In the genomic region with DNA sequence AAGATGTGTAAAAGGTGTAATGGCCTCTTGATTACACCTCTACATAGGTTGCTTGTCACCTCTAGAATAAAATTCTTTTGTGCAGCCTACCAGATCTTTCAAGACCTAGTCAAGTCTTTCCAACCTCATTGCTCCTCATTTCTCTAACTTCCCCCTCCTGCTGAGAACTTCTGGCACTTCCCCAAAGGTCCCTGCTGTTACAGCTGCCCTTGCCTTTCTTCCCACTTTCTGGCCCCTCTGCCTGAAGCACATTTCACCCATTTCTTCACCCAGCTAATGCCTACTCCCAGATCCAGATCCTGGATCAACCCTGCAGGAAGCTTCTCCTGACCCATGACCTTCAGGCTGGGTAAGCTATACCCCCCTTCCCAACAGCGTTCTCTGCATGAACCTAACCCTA, we compare ENCODE assay signal across 24 cellular contexts. TPM values are rescaled to one million over a fixed set of nuclear protein-coding genes. Genes with fewer than 3 reads are reported as not detected.
DNase-seq lines count a peak whose midpoint lies in the region; ATAC-seq, FAIRE-seq and TF ChIP-seq lines count a peak whose summit lies in the region.
"Had no signal": no experiment of that assay in that cellular context is flagged by ENCODE, and none has a peak within 500 bp of the region (broad histone marks: within the 10 kb centered on the region; RNA-seq: fewer than 3 reads in every experiment).

No MANE protein-coding gene starts in this region.

- H3K9me3 Mint-ChIP-seq in T-helper 1 cell treated with Interleukin-12 subunit alpha and Interleukin-12 subunit beta and Interleukin-4 antibody, amounts not matched to agents 30 μg/mL and 1 μg/mL, for 36 hours: no peaks in the 10 kb centered on the region
- no peaks in the 10 kb centered on the region for H3K9me3 Mint-ChIP-seq in stimulated activated memory B cell treated with anti-CD40 and anti-IgM and Interleukin-4, amounts not matched to agents 10 μg/mL and 1 μg/mL and 100 μg/mL, for 72 hours
- no peaks in the 10 kb centered on the region for H3K9me3 Mint-ChIP-seq in Calu3 (ENCODE audit: low read depth, unreplicated experiment)
- H3K9me3 Mint-ChIP-seq: T-cell had no signal

- peak overlapping the region; percentile 1 for H3K4me3 Mint-ChIP-seq in T-helper 1 cell treated with Interleukin-12 subunit alpha and Interleukin-12 subunit beta and Interleukin-4 antibody, amounts not matched to agents 30 μg/mL and 1 μg/mL, for 36 hours
- no peak overlapping the region for H3K4me3 Mint-ChIP-seq in stimulated activated memory B cell treated with anti-CD40 and anti-IgM and Interleukin-4, amounts not matched to agents 10 μg/mL and 1 μg/mL and 100 μg/mL, for 72 hours
- H3K4me3 Mint-ChIP-seq in Calu3 (ENCODE audit: low read depth, unreplicated experiment): no peak overlapping the region
- H3K4me3 Mint-ChIP-seq: activated naive CD8-positive, alpha-beta T cell had no signal

- H3K27me3 Mint-ChIP-seq in T-helper 1 cell treated with Interleukin-12 subunit alpha and Interleukin-12 subunit beta and Interleukin-4 antibody, amounts not matched to agents 30 μg/mL and 1 μg/mL, for 36 hours (ENCODE audit: low read depth): peaks cover 22% of the 10 kb centered on the region
- H3K27me3 Mint-ChIP-seq in stimulated activated memory B cell treated with anti-CD40 and anti-IgM and Interleukin-4, amounts not matched to agents 10 μg/mL and 1 μg/mL and 100 μg/mL, for 72 hours: peaks cover 9% of the 10 kb centered on the region
- peaks cover 63% of the 10 kb centered on the region for H3K27me3 Mint-ChIP-seq in Calu3 (ENCODE audit: unreplicated experiment)
- H3K27me3 Mint-ChIP-seq: activated naive CD8-positive, alpha-beta T cell; T-cell had no signal

- peak overlapping the region; percentile 68 for H3K27ac Mint-ChIP-seq in T-helper 1 cell treated with Interleukin-12 subunit alpha and Interleukin-12 subunit beta and Interleukin-4 antibody, amounts not matched to agents 30 μg/mL and 1 μg/mL, for 36 hours
- H3K27ac Mint-ChIP-seq in stimulated activated memory B cell treated with anti-CD40 and anti-IgM and Interleukin-4, amounts not matched to agents 10 μg/mL and 1 μg/mL and 100 μg/mL, for 72 hours: peak overlapping the region; percentile 34
- H3K27ac Mint-ChIP-seq in Calu3 (ENCODE audit: unreplicated experiment): no peak overlapping the region
- H3K27ac Mint-ChIP-seq: activated naive CD8-positive, alpha-beta T cell had no signal

- H3K4me1 Mint-ChIP-seq in T-helper 1 cell treated with Interleukin-12 subunit alpha and Interleukin-12 subunit beta and Interleukin-4 antibody, amounts not matched to agents 30 μg/mL and 1 μg/mL, for 36 hours (ENCODE audit: low read depth): peaks cover 55% of the 10 kb centered on the region
- H3K4me1 Mint-ChIP-seq in stimulated activated memory B cell treated with anti-CD40 and anti-IgM and Interleukin-4, amounts not matched to agents 10 μg/mL and 1 μg/mL and 100 μg/mL, for 72 hours: peaks cover 62% of the 10 kb centered on the region
- no peaks in the 10 kb centered on the region for H3K4me1 Mint-ChIP-seq in Calu3 (ENCODE audit: low read depth, unreplicated experiment)

- CTCF ChIA-PET in Calu3 (lab: Charles Lee): no interaction called here

- no TSS peak for BruUV-seq in Calu3 (replicated peaks; lab: Mats Ljungman, UMichigan)

- H3K36me3 Mint-ChIP-seq in T-helper 1 cell treated with Interleukin-12 subunit alpha and Interleukin-12 subunit beta and Interleukin-4 antibody, amounts not matched to agents 30 μg/mL and 1 μg/mL, for 36 hours (ENCODE audit: low read depth): peaks cover 10% of the 10 kb centered on the region
- no peaks in the 10 kb centered on the region for H3K36me3 Mint-ChIP-seq in stimulated activated memory B cell treated with anti-CD40 and anti-IgM and Interleukin-4, amounts not matched to agents 10 μg/mL and 1 μg/mL and 100 μg/mL, for 72 hours
- H3K36me3 Mint-ChIP-seq in Calu3 (ENCODE audit: insufficient read depth, unreplicated experiment): peaks cover 5% of the 10 kb centered on the region
- H3K36me3 Mint-ChIP-seq: T-cell had no signal

- DNase-seq in NOMO-1 treated with DMSO at 0.1 percent for 48 hours (lab: John Stamatoyannopoulos, UW; ENCODE audit: unreplicated experiment) (peak; percentile 14), NOMO-1 (lab: John Stamatoyannopoulos, UW; ENCODE audit: unreplicated experiment in 2 of 2) (no peak), LHCN-M2 (ENCODE audit: low read depth) (peak; percentile 29), frontal cortex (ENCODE audit: low spot score in 2 of 2) (no peak), Calu3 (no peak)
- DNase-seq: ACHN; dorsolateral prefrontal cortex; esophagus squamous epithelium; HCEC 1CT; kidney glomerular epithelial cell; NCI-H1417 treated with DMSO at 0.1 percent for 48 hours; NCI-H226; nucleus accumbens; Peyer's patch; sigmoid colon; stimulated activated CD4-positive, alpha-beta T cell treated with anti-CD3 and anti-CD28 coated beads, Interleukin-4, amount 100 ng/mL, for 4 hours; T-cell; trophoblast cell had no signal

- intact Hi-C loops in Calu3 (cut with micrococcal nuclease; ENCODE audit: unreplicated experiment): no loop called here

- TF ChIP-seq CTCF in Calu3 (IDR thresholded peaks at IDR 0.05; ENCODE audit: unreplicated experiment): no peak

- FAIRE-seq in frontal cortex (lab: Jason Lieb, UNC): no peak

- ATAC-seq in stimulated activated memory B cell treated with anti-CD40 and anti-IgM and Interleukin-4, amounts not matched to agents 10 μg/mL and 1 μg/mL and 100 μg/mL, for 72 hours: no peak
- ATAC-seq in HG03432 (IDR thresholded peaks at IDR 0.05; ENCODE audit: unreplicated experiment): no peak
- ATAC-seq: activated CD4-positive, CD25-positive, alpha-beta regulatory T cell treated with anti-CD3 and anti-CD28 coated beads, Interleukin-2, amount 50 U/mL, for 24 hours; heart right ventricle; T-cell had no signal

RNA-seq across cellular contexts. Expression of gene TSHR, which starts 1.5 kb away (rescaled TPM):
- 0.29 TPM in 1 of 2 replicates, not detected in the other for total RNA-seq in LHCN-M2 (2014; rRNA removed)
- 0.09 TPM for polyA plus RNA-seq in LHCN-M2 (2012)
- total RNA-seq in frontal cortex: 0.41 TPM
- not detected in 2 replicates for total RNA-seq in Calu3 (2022)
- total RNA-seq: esophagus squamous epithelium, heart right ventricle, Peyer's patch, sigmoid colon had no signal

RNA-seq across cellular contexts. Expression of gene CEP128, which starts 15.4 kb away (rescaled TPM):
- total RNA-seq in LHCN-M2 (2014; rRNA removed) (9.2 and 10.4 TPM in 2 replicates), frontal cortex (21.6 TPM), Calu3 (2022) (22.9 and 26.3 TPM in 2 replicates)
- 2.2 TPM for polyA plus RNA-seq in LHCN-M2 (2012)

Comparison
In these comparisons a context has a peak if more than half of its experiments do, and no peak if none do; other contexts are left out.
1. DNase-seq: peak in NOMO-1 treated with DMSO at 0.1 percent for 48 hours (single experiment) and LHCN-M2 (single experiment); none in NOMO-1 (0 of 2), frontal cortex (0 of 2) and Calu3 (single experiment).